Comparison of ENCODE assay signal across 8 cellular contexts in the genomic region with DNA sequence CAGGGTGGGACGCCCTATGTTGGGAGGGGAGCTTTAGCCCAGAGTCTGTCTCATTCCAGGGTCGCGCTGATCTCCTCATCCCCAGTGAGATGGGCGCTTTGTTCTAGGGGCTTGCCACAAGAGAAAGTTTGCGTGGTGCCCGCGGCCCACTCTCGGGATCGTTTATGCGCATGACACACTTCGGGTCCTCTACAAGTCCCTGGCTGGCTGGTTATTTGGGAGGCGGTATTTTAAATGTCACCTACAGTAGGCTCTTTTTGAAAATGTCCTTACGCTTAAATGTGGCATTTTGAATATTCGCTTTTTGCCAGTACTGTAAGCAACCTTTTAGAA. TPM values are rescaled to one million over a fixed set of nuclear protein-coding genes. Genes with fewer than 3 reads are reported as not detected.
A peak's percentile ranks its signal among the peaks of the same experiment; 100 is the strongest.
DNase-seq lines count a peak whose midpoint lies in the region; ATAC-seq and TF ChIP-seq lines count a peak whose summit lies in the region.

No MANE protein-coding gene starts in this region.

- no peak overlapping the region for H4K8ac ChIP-seq in H9 (replicated peaks; ENCODE audit: insufficient read length, low read depth, low read length)

- intact Hi-C loops in Panc1 (cut with micrococcal nuclease; ENCODE audit: unreplicated experiment): no loop called here

- WGBS in H9 (ENCODE audit: extremely low coverage, insufficient read length, low lambda C conversion rate): no CpG with 5 or more reads among the region's 14 CpGs
- WGBS in lung, 2 donors: 0% methylated on average over 14 of the region's 14 CpGs
- WGBS in suprapubic skin: 0% methylated on average over 9 of the region's 14 CpGs

- H2AK5ac ChIP-seq in H9 (ENCODE audit: insufficient read length, low read length): no peak overlapping the region

- no peak overlapping the region; the same call in 1 of the 2 replicates for H3K4ac ChIP-seq in H9 (ENCODE audit: low read depth, low read length)

- H2BK15ac ChIP-seq in H9 (ENCODE audit: low read depth, low read length): no peak overlapping the region

- H3K23ac ChIP-seq in H9 (ENCODE audit: insufficient read length, low read depth, low read length): no peak overlapping the region

- H3K79me2 ChIP-seq in H9 (ENCODE audit: insufficient read depth, low read length): peaks cover 13% of the 10 kb centered on the region; the same call in 1 of the 2 replicates

- no peak for TF ChIP-seq EP300 in suprapubic skin (IDR thresholded peaks at IDR 0.05)

- H3K18ac ChIP-seq in H9 (ENCODE audit: insufficient read length, low read depth, low read length): peak overlapping the region; percentile 79

- H3K27me3 ChIP-seq in H9 (ENCODE audit: insufficient read depth, low read length) (no peaks in the 10 kb centered on the region), Panc1 (ENCODE audit: control insufficient read depth, insufficient read depth, low read length) (no peaks in the 10 kb centered on the region), lung (ENCODE audit: control insufficient read depth, insufficient read depth) (no peaks in the 10 kb centered on the region), suprapubic skin (no peaks in the 10 kb centered on the region)

- CTCF ChIA-PET in Panc1 (lab: Charles Lee): no interaction called here

- H3K27ac ChIP-seq in H9 (ENCODE audit: insufficient read length, low read depth, low read length) (no peak overlapping the region), Panc1 (ENCODE audit: low read length) (peak overlapping the region; percentile 82), lung (ENCODE audit: low read depth in 1 of 2, low read length in 1 of 2) (peak overlapping the region; percentile 93 to 98), suprapubic skin (peak overlapping the region; percentile 88)

- H3K9ac ChIP-seq in H9 (ENCODE audit: extremely low read depth, insufficient read length, low read length): peak overlapping the region; percentile 96

- no peak overlapping the region; a peak in 2 of 7 replicates for H3K27ac Mint-ChIP-seq in H9
- H3K27ac Mint-ChIP-seq in central memory CD8-positive, alpha-beta T cell (ENCODE audit: low read depth): no peak overlapping the region

- no peak for TF ChIP-seq POLR2A in suprapubic skin (IDR thresholded peaks at IDR 0.05)

- no peak overlapping the region for H4K5ac ChIP-seq in H9 (ENCODE audit: insufficient read length, low read depth, low read length)

- DNase-seq in EH (ENCODE audit: low read depth): peak; percentile 67
- no peak for DNase-seq in H9
- no peak for DNase-seq in Panc1 (ENCODE audit: low read depth, low spot score)
- DNase-seq in central memory CD8-positive, alpha-beta T cell (ENCODE audit: low spot score in 2 of 2): peak in 1 of 2 donors; percentile 11
- DNase-seq in lung (ENCODE audit: low spot score): no peak
- no peak for DNase-seq in suprapubic skin (ENCODE audit: low spot score in 2 of 2)

- BruUV-seq in Panc1 (replicated peaks; lab: Mats Ljungman, UMichigan): no TSS peak

- peak; percentile 36 for ATAC-seq in Panc1
- peak; percentile 10 for ATAC-seq in central memory CD8-positive, alpha-beta T cell (replicated peaks; ENCODE audit: extremely low read depth, poor library complexity, severe bottlenecking)
- no peak for ATAC-seq in lung (ENCODE audit: insufficient read depth, low FRiP score)
- no peak for ATAC-seq in GM19397 (IDR thresholded peaks at IDR 0.05; ENCODE audit: unreplicated experiment)
- no peak for ATAC-seq in HG02623 (IDR thresholded peaks at IDR 0.05; ENCODE audit: unreplicated experiment)

- H3K79me1 ChIP-seq in H9 (ENCODE audit: insufficient read depth, low read depth, low read length, poor library complexity, severe bottlenecking): peaks cover 3% of the 10 kb centered on the region

- no peak overlapping the region for H3K4me3 Mint-ChIP-seq in H9
- H3K4me3 Mint-ChIP-seq in central memory CD8-positive, alpha-beta T cell: no peak overlapping the region

- peaks cover 2 to 17% (median 15%) of the 10 kb centered on the region in 3 experiments; a peak in 5 of 7 replicates for H3K36me3 Mint-ChIP-seq in H9 (ENCODE audit: insufficient read depth in 1 of 3, low read depth in 3 of 3)
- peaks cover 16% of the 10 kb centered on the region for H3K36me3 Mint-ChIP-seq in central memory CD8-positive, alpha-beta T cell (ENCODE audit: insufficient read depth)

- H3K36me3 ChIP-seq in Panc1 (ENCODE audit: control insufficient read depth, insufficient read depth, low read length): peaks cover 7% of the 10 kb centered on the region; the same call in 1 of the 2 replicates
- peaks cover 4 to 5% of the 10 kb centered on the region in 2 donors for H3K36me3 ChIP-seq in lung (ENCODE audit: control insufficient read depth in 2 of 2, insufficient read depth in 2 of 2, low read length in 2 of 2)
- H3K36me3 ChIP-seq in suprapubic skin: peaks cover 14% of the 10 kb centered on the region

- TF ChIP-seq CTCF in H9 (conservative IDR thresholded peaks at IDR 0.05) (no peak), Panc1 (IDR thresholded peaks at IDR 0.05) (no peak), lung (IDR thresholded peaks at IDR 0.05; ENCODE audit: control extremely low read depth, extremely low read depth) (no peak), suprapubic skin (IDR thresholded peaks at IDR 0.05) (no peak)

- no peak overlapping the region for H2BK5ac ChIP-seq in H9 (ENCODE audit: insufficient read length, low read length)

- H4K20me1 ChIP-seq in H9 (ENCODE audit: control insufficient read depth, insufficient read depth, insufficient read length): peaks cover 2% of the 10 kb centered on the region

- peak overlapping the region; percentile 91 for H3K14ac ChIP-seq in H9 (ENCODE audit: insufficient read depth, low read length)

- H3K9me3 ChIP-seq in H9 (ENCODE audit: control insufficient read depth, low read depth, low read length): no peaks in the 10 kb centered on the region
- no peaks in the 10 kb centered on the region for H3K9me3 ChIP-seq in Panc1 (ENCODE audit: control insufficient read depth, insufficient read depth, low read depth, low read length)
- H3K9me3 ChIP-seq in lung (ENCODE audit: control insufficient read depth in 2 of 2, insufficient read depth in 1 of 2, low read length in 1 of 2): no peaks in the 10 kb centered on the region
- H3K9me3 ChIP-seq in suprapubic skin: no peaks in the 10 kb centered on the region

- H3T11ph ChIP-seq in H9 (ENCODE audit: low read length): no peak overlapping the region

- no peak overlapping the region for H4K91ac ChIP-seq in H9 (ENCODE audit: insufficient read length, low read depth, low read length)

- H2AFZ ChIP-seq in H9 (ENCODE audit: low read length): no peak overlapping the region

- no peak overlapping the region for H2BK20ac ChIP-seq in H9 (ENCODE audit: low read depth, low read length, poor library complexity, severe bottlenecking)

- H3K9me3 Mint-ChIP-seq in H9: no peaks in the 10 kb centered on the region
- H3K9me3 Mint-ChIP-seq in central memory CD8-positive, alpha-beta T cell: no peaks in the 10 kb centered on the region

- H3K4me3 ChIP-seq in Panc1 (ENCODE audit: low read depth in 2 of 2, low read length in 2 of 2): peak overlapping the region; percentile 88 to 97
- peak overlapping the region; percentile 97 for H3K4me3 ChIP-seq in lung
- H3K4me3 ChIP-seq in suprapubic skin: peak overlapping the region; percentile 90

- H3K56ac ChIP-seq in H9 (ENCODE audit: insufficient read length, low read depth, low read length): no peak overlapping the region

- POLR2A ChIA-PET in Panc1 (lab: Charles Lee): no interaction called here

- in situ Hi-C loops in Panc1 (cut with HindIII; ENCODE audit: low pct_unique_long_range_greater_than_20kb, low sequenced_read_pairs): no loop called here

- peaks cover 10% of the 10 kb centered on the region for H3K23me2 ChIP-seq in H9 (ENCODE audit: insufficient read length, low read depth, low read length, poor library complexity, severe bottlenecking)

- H3K4me1 Mint-ChIP-seq in H9: peaks cover 10 to 12% of the 10 kb centered on the region in 2 experiments
- peaks cover 40% of the 10 kb centered on the region for H3K4me1 Mint-ChIP-seq in central memory CD8-positive, alpha-beta T cell

- H3K27me3 Mint-ChIP-seq in H9 (ENCODE audit: low read depth): no peaks in the 10 kb centered on the region
- H3K27me3 Mint-ChIP-seq in central memory CD8-positive, alpha-beta T cell: no peaks in the 10 kb centered on the region

- H3K4me1 ChIP-seq in H9 (ENCODE audit: insufficient read depth, low read length) (no peaks in the 10 kb centered on the region), Panc1 (ENCODE audit: control insufficient read depth, insufficient read depth, low read length) (peaks cover 14% of the 10 kb centered on the region; the same call in 1 of the 2 replicates), lung (ENCODE audit: control insufficient read depth in 2 of 2, insufficient read depth in 2 of 2, low read length in 2 of 2) (peaks cover 5 to 18% of the 10 kb centered on the region in 2 donors), suprapubic skin (peaks cover 50% of the 10 kb centered on the region)

- no peak overlapping the region for H2BK12ac ChIP-seq in H9 (ENCODE audit: insufficient read length, low read depth, low read length)

- H2BK120ac ChIP-seq in H9 (ENCODE audit: low read depth, low read length, poor library complexity, severe bottlenecking): no peak overlapping the region

- H3K4me2 ChIP-seq in H9 (ENCODE audit: insufficient read depth, insufficient read length, low read length): peak overlapping the region; percentile 87

RNA-seq across cellular contexts. Expression of a gene that starts 0.5 kb away (rescaled TPM):
- 46.1 and 48.1 TPM in 2 replicates for total RNA-seq in H9 (2021)
- 40.8 TPM for total RNA-seq in Panc1 (2021; ENCODE audit: unreplicated experiment)
- 21.4 TPM for polyA plus RNA-seq in Panc1 (2012; ENCODE audit: insufficient read length)
- total RNA-seq in lung: 10 to 100 TPM; 34.3 to 35.0 TPM
- 10 to 100 TPM; 23.9 to 27.3 TPM for polyA plus RNA-seq in lung
- total RNA-seq in suprapubic skin: 10 to 100 TPM; 14.9 to 23.2 (median 18.6) TPM

RNA-seq across cellular contexts. Expression of a gene that starts 0.7 kb away (rescaled TPM):
- total RNA-seq in H9 (2021): 41.0 and 42.9 TPM in 2 replicates
- total RNA-seq in Panc1 (2021; ENCODE audit: unreplicated experiment): 42.3 TPM
- polyA plus RNA-seq in Panc1 (2012; ENCODE audit: insufficient read length): 22.7 TPM
- total RNA-seq in lung: 10 to 100 TPM; 34.7 to 36.0 TPM
- 10 to 100 TPM; 13.8 to 24.5 TPM for polyA plus RNA-seq in lung
- 10 to 100 TPM; 18.4 to 25.8 (median 21.7) TPM for total RNA-seq in suprapubic skin

RNA-seq across cellular contexts. Expression of a gene that starts 24.0 kb away (rescaled TPM):
- 0.35 and 0.57 TPM in 2 replicates for total RNA-seq in H9 (2021)
- 0.13 TPM for total RNA-seq in Panc1 (2021; ENCODE audit: unreplicated experiment)
- polyA plus RNA-seq in Panc1 (2012; ENCODE audit: insufficient read length): not detected
- 10 to 100 TPM in 1 of 2 donors, under 1 TPM in 1; 0.58 to 24.0 TPM for total RNA-seq in lung
- polyA plus RNA-seq in lung: under 1 TPM; 0.09 to 0.51 TPM
- under 1 TPM in 1 of 4 donors, not detected in 3; 0.21 TPM for total RNA-seq in suprapubic skin

Comparison
In these comparisons a context has a peak if more than half of its experiments do, and no peak if none do; other contexts are left out.
1. ATAC-seq: peak in Panc1 (single experiment) and central memory CD8-positive, alpha-beta T cell (single experiment); none in lung (single experiment), GM19397 (single experiment) and HG02623 (single experiment).
2. Peak in every context shown above with its lines, with median percentiles within 50 percentile points of each other: H3K4me3 ChIP-seq.